ENCODE assay signal across 8 cellular contexts in genomic region chr17:44095647-44096496, GRCh38. TPM values are rescaled to one million over a fixed set of nuclear protein-coding genes. Genes with fewer than 3 reads are reported as not detected.
DNase-seq lines count a peak whose midpoint lies in the region; ATAC-seq, FAIRE-seq and TF ChIP-seq lines count a peak whose summit lies in the region.

No MANE protein-coding gene starts in this region.

- WGBS in thymus = 30% methylated on average over 12 of the region's 12 CpGs

- peaks cover 33% of the 10 kb centered on the region for H3K36me3 ChIP-seq in thymus (ENCODE audit: control insufficient read depth, insufficient read depth)

- TF ChIP-seq POLR2A in NB4 (IDR thresholded peaks at IDR 0.05; ENCODE audit: extremely low read depth, insufficient read length) = no peak

- H3K27me3 Mint-ChIP-seq in endothelial cell (ENCODE audit: unreplicated experiment) = peaks cover 11% of the 10 kb centered on the region

- no peak for TF ChIP-seq CTCF in NB4 (IDR thresholded peaks at IDR 0.05; ENCODE audit: low read depth, low read length)
- no peak for TF ChIP-seq CTCF in endothelial cell (IDR thresholded peaks at IDR 0.05; ENCODE audit: unreplicated experiment)

- peak overlapping the region; percentile 100 for H3K27ac Mint-ChIP-seq in endothelial cell (ENCODE audit: unreplicated experiment)

- DNase-seq in NB4 (ENCODE audit: low read depth) (peak; percentile 85), SK-N-DZ (ENCODE audit: low spot score) (peak; percentile 76), endothelial cell (ENCODE audit: low spot score) (peak; percentile 84), lung microvascular endothelial cell (ENCODE audit: low read depth in 2 of 2) (peak; percentile 94 to 96), inferior parietal cortex (ENCODE audit: extremely low spot score) (no peak)

- H3K4me1 ChIP-seq in thymus (ENCODE audit: control insufficient read depth, insufficient read depth, low read length) = peaks cover 10% of the 10 kb centered on the region

- H3K9me3 ChIP-seq in thymus (ENCODE audit: control insufficient read depth) = no peaks in the 10 kb centered on the region

- peaks cover 5% of the 10 kb centered on the region for H3K36me3 Mint-ChIP-seq in endothelial cell (ENCODE audit: low read depth, unreplicated experiment)

- H3K4me1 Mint-ChIP-seq in endothelial cell (ENCODE audit: unreplicated experiment) = peaks cover 42% of the 10 kb centered on the region

- no peaks in the 10 kb centered on the region for H3K9me3 Mint-ChIP-seq in endothelial cell (ENCODE audit: unreplicated experiment)

- FAIRE-seq in G401.6 (lab: Jason Lieb, UNC) = peak; percentile 92

- H3K27ac ChIP-seq in thymus (ENCODE audit: low read depth) = peak overlapping the region; percentile 74

- H3K27me3 ChIP-seq in thymus (ENCODE audit: control insufficient read depth, insufficient read depth) = no peaks in the 10 kb centered on the region

- ATAC-seq in HG03108 (IDR thresholded peaks at IDR 0.05; ENCODE audit: unreplicated experiment) = no peak

- peak overlapping the region; percentile 81 for H3K4me3 Mint-ChIP-seq in endothelial cell (ENCODE audit: unreplicated experiment)

- H3K4me3 ChIP-seq in NB4 (ENCODE audit: low read depth, low read length) (peak overlapping the region; percentile 34), thymus (ENCODE audit: low read length) (no peak overlapping the region)

RNA-seq across cellular contexts. Expression of gene G6PC3, which starts 25.3 kb away (rescaled TPM):
- polyA plus RNA-seq in SK-N-DZ (2014; cell fraction: cytosol; rRNA removed) = 60.7 and 63.3 TPM in 2 replicates
- 29.9 and 36.7 TPM in 2 replicates for polyA plus RNA-seq in SK-N-DZ (2014; cell fraction: nucleus; rRNA removed)
- total RNA-seq in endothelial cell (ENCODE audit: unreplicated experiment) (113 TPM), lung microvascular endothelial cell (24.6 and 25.2 TPM in 2 replicates)
- polyA plus RNA-seq in thymus = 30.2 TPM

RNA-seq across cellular contexts. Expression of gene HDAC5, which starts 27.6 kb away (rescaled TPM):
- 98.0 and 108 TPM in 2 replicates for polyA plus RNA-seq in SK-N-DZ (2014; cell fraction: cytosol; rRNA removed)
- polyA plus RNA-seq in SK-N-DZ (2014; cell fraction: nucleus; rRNA removed) = 85.1 and 97.0 TPM in 2 replicates
- total RNA-seq in endothelial cell (ENCODE audit: unreplicated experiment) (51.4 TPM), lung microvascular endothelial cell (28.2 and 32.9 TPM in 2 replicates)
- 34.4 TPM for polyA plus RNA-seq in thymus

RNA-seq across cellular contexts. Expression of gene LSM12, which starts 29.4 kb away (rescaled TPM):
- 40.5 and 43.3 TPM in 2 replicates for polyA plus RNA-seq in SK-N-DZ (2014; cell fraction: cytosol; rRNA removed)
- 18.4 and 18.9 TPM in 2 replicates for polyA plus RNA-seq in SK-N-DZ (2014; cell fraction: nucleus; rRNA removed)
- total RNA-seq in endothelial cell (ENCODE audit: unreplicated experiment) (63.0 TPM), lung microvascular endothelial cell (18.7 and 20.9 TPM in 2 replicates)
- polyA plus RNA-seq in thymus = 31.3 TPM

RNA-seq across cellular contexts. Expression of gene HROB, which starts 45.9 kb away (rescaled TPM):
- polyA plus RNA-seq in SK-N-DZ (2014; cell fraction: cytosol; rRNA removed) = 13.8 and 14.9 TPM in 2 replicates
- polyA plus RNA-seq in SK-N-DZ (2014; cell fraction: nucleus; rRNA removed) = 11.7 and 14.3 TPM in 2 replicates
- total RNA-seq in endothelial cell (ENCODE audit: unreplicated experiment) (6.1 TPM), lung microvascular endothelial cell (0.99 and 1.5 TPM in 2 replicates)
- polyA plus RNA-seq in thymus = 0.94 TPM
